In the genomic region with DNA sequence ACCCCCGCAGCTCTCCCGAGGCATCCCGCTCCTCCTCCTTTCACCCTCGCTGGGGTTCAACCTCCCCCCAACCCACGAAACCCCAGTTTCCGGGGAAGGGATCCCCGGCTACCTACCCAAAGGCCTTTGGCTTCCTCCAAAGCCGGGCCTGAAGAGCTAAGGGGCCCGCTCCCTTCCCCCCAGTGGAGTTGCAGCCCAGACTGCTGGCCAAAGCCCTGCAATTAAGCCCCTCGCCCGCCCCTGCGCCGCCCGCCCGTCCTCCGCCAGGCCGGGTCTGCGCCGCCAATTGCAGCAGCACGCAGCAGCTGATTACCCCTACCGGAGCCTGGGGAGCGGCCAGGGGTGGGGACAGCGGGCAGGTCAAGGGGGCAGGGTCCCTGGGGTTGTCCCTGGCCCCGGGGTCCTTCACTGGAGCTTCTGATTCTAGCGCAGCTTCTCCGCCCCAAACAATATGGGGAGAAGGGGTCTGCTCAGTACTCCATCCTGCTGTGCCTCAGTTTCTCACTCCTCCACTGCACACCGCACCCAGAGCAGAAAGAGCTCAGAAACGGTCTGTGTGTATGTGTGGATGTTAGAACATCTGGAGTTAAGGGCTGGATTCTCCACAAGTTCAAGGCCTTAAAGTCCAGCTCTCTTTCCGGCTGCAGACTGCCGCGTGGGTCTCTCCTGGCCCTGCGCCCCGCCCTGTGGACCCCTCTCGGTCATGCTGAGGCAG, we compare ENCODE assay signal across 1 cellular context.
TF ChIP-seq lines count a peak whose summit lies in the region.

No MANE protein-coding gene starts in this region.

TF ChIP-seq in HepG2, 621 proteins besides CTCF, POLR2A, EP300 and RAD21:
- no peak for TF ChIP-seq NAIF1 (CRISPR knock-in tag; IDR thresholded peaks at IDR 0.05; ENCODE audit: borderline replicate concordance)
- no peak for TF ChIP-seq ASH2L (IDR thresholded peaks at IDR 0.05; ENCODE audit: insufficient read length, low read depth, low read length)
- TF ChIP-seq HOXA9 (CRISPR knock-in tag; IDR thresholded peaks at IDR 0.05; ENCODE audit: borderline replicate concordance): peak; percentile 10; the same call in 1 of the 2 replicates
- TF ChIP-seq, protein P1, sequence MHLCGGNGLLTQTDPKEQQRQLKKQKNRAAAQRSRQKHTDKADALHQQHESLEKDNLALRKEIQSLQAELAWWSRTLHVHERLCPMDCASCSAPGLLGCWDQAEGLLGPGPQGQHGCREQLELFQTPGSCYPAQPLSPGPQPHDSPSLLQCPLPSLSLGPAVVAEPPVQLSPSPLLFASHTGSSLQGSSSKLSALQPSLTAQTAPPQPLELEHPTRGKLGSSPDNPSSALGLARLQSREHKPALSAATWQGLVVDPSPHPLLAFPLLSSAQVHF (CRISPR knock-in tag; IDR thresholded peaks at IDR 0.05): 0 out of 2 replicates have a peak, but pooled peaks have one; percentile 22
- 0 out of 2 replicates have a peak, but pooled peaks have one; percentile 44 for TF ChIP-seq TARDBP (CRISPR knock-in tag; IDR thresholded peaks at IDR 0.05)
- TF ChIP-seq, protein P2, sequence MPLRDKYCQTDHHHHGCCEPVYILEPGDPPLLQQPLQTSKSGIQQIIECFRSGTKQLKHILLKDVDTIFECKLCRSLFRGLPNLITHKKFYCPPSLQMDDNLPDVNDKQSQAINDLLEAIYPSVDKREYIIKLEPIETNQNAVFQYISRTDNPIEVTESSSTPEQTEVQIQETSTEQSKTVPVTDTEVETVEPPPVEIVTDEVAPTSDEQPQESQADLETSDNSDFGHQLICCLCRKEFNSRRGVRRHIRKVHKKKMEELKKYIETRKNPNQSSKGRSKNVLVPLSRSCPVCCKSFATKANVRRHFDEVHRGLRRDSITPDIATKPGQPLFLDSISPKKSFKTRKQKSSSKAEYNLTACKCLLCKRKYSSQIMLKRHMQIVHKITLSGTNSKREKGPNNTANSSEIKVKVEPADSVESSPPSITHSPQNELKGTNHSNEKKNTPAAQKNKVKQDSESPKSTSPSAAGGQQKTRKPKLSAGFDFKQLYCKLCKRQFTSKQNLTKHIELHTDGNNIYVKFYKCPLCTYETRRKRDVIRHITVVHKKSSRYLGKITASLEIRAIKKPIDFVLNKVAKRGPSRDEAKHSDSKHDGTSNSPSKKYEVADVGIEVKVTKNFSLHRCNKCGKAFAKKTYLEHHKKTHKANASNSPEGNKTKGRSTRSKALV (CRISPR knock-in tag; IDR thresholded peaks at IDR 0.05): 0 out of 2 replicates have a peak, but pooled peaks have one; percentile 10
TF ChIP-seq in HepG2: peak in this region for 4.
